8 cellular contexts compared by ENCODE assay signal in the genomic region with DNA sequence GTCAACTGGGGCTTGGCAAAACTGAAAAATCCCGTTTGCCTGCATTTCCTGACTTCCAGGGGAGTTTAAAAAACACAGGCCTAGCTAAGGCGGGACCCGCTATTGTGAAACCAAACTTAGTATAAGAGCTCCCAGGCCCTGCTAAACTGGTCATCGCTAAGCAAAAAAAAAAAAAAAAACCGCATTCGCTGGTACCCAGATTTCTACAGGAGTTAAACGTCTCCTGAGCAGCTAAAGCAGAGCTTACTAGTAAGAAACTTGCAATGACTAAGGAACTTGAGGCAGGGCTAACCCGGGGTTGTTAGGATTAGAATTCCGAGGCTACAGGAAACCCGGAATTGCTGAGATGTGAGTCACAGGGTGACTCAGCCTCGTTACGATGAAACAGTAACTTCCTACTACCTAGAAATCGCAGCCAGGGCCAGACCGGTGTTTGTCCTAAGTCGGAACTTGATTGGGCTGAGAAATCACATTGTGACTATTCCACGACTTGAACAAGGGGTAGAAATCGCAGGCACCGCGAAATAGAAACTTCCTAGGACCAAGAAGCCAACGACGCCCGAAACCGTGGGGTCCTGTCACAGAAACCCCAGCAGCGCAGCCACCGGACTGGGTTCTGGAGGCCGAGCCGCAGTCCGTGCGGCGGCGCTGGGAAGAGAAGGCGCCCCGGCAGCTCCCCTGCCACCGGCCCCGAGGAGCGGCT.
DNase-seq lines count a peak whose midpoint lies in the region; ATAC-seq, FAIRE-seq and TF ChIP-seq lines count a peak whose summit lies in the region.

No MANE protein-coding gene starts in this region.

- peak overlapping the region; percentile 98 for H3K27ac Mint-ChIP-seq in activated T-cell treated with anti-CD3 and anti-CD28 coated beads, Interleukin-2, amount 50 U/mL, for 72 hours

- peaks cover 7 to 8% of the 10 kb centered on the region in 2 donors for H3K36me3 Mint-ChIP-seq in activated T-cell treated with anti-CD3 and anti-CD28 coated beads, Interleukin-2, amount 50 U/mL, for 72 hours (ENCODE audit: insufficient read depth in 2 of 2)

- H3K27me3 Mint-ChIP-seq in activated T-cell treated with anti-CD3 and anti-CD28 coated beads, Interleukin-2, amount 50 U/mL, for 72 hours (ENCODE audit: low read depth) = no peaks in the 10 kb centered on the region

- CTCF ChIA-PET in BJ (lab: Yijun Ruan, JAX) = interaction anchor here (1.1 to 4.5 kb wide), 4 partner anchors 39 to 118 kb away, joined by 3 to 18 read pairs (median 6); no protein-coding TSS in a partner anchor

- peak; percentile 98 for DNase-seq in BJ (ENCODE audit: low read depth)
- peak; percentile 19 for DNase-seq in GM19239 (ENCODE audit: insufficient read length, low spot score)
- peak; percentile 66 to 91 (median 71) for DNase-seq in Peyer's patch
- DNase-seq in activated T-cell treated with anti-CD3 and anti-CD28 coated beads, Interleukin-2, amount 50 U/mL, for 72 hours = peak; percentile 73 to 76
- peak; percentile 100 for DNase-seq in fibroblast of villous mesenchyme (ENCODE audit: low read depth)
- peak; percentile 52 for DNase-seq in pons (ENCODE audit: low spot score)

- peak overlapping the region; percentile 95 to 97 for H3K4me3 Mint-ChIP-seq in activated T-cell treated with anti-CD3 and anti-CD28 coated beads, Interleukin-2, amount 50 U/mL, for 72 hours

- H3K4me1 Mint-ChIP-seq in activated T-cell treated with anti-CD3 and anti-CD28 coated beads, Interleukin-2, amount 50 U/mL, for 72 hours (ENCODE audit: low read depth) = peaks cover 38% of the 10 kb centered on the region

- TF ChIP-seq POLR2A in Peyer's patch (IDR thresholded peaks at IDR 0.05) = peak in 1 of 2 donors; percentile 31

- peak; percentile 91 for FAIRE-seq in GM19239 (lab: Jason Lieb, UNC)

- WGBS in urinary bladder = 2% methylated on average over 36 of the region's 36 CpGs

- H3K4me1 ChIP-seq in Peyer's patch (peaks cover 0 to 34% (median 0%) of the 10 kb centered on the region in 4 donors), urinary bladder (ENCODE audit: insufficient read depth) (no peaks in the 10 kb centered on the region)

- H3K27ac ChIP-seq in Peyer's patch (peak overlapping the region; percentile 75 to 97 (median 95)), urinary bladder (ENCODE audit: low read depth) (peak overlapping the region; percentile 92)

- peaks cover 0 to 1% of the 10 kb centered on the region in 2 donors for H3K9me3 Mint-ChIP-seq in activated T-cell treated with anti-CD3 and anti-CD28 coated beads, Interleukin-2, amount 50 U/mL, for 72 hours

- H3K4me3 ChIP-seq in BJ (ENCODE audit: low read depth, low read length) = peak overlapping the region; percentile 38
- peak overlapping the region; percentile 49 to 72 (median 55) for H3K4me3 ChIP-seq in Peyer's patch
- H3K4me3 ChIP-seq in fibroblast of villous mesenchyme (ENCODE audit: low read depth, low read length) = peak overlapping the region; percentile 53
- peak overlapping the region; percentile 54 for H3K4me3 ChIP-seq in urinary bladder (ENCODE audit: low read depth, low read length)

- TF ChIP-seq CTCF in BJ (IDR thresholded peaks at IDR 0.05; ENCODE audit: insufficient read depth, low read depth, low read length) (no peak), Peyer's patch (IDR thresholded peaks at IDR 0.05) (no peak), fibroblast of villous mesenchyme (IDR thresholded peaks at IDR 0.05; ENCODE audit: insufficient read depth, low read depth, low read length) (no peak)

- ATAC-seq in HG03432 (IDR thresholded peaks at IDR 0.05; ENCODE audit: unreplicated experiment) = peak; percentile 49
- peak; percentile 63 to 71 for ATAC-seq in activated T-cell treated with anti-CD3 and anti-CD28 coated beads, Interleukin-2, amount 50 U/mL, for 72 hours (replicated peaks in 1 of 2)

- H3K36me3 ChIP-seq in BJ (ENCODE audit: control insufficient read depth, insufficient read depth, low read length) (no peaks in the 10 kb centered on the region), Peyer's patch (no peaks in the 10 kb centered on the region), urinary bladder (ENCODE audit: insufficient read depth) (no peaks in the 10 kb centered on the region)

- peaks cover 0 to 13% (median 0%) of the 10 kb centered on the region in 4 donors for H3K9me3 ChIP-seq in Peyer's patch

- POLR2A ChIA-PET in BJ (lab: Charles Lee) = no interaction called here

- H3K27me3 ChIP-seq in BJ (ENCODE audit: control insufficient read depth, insufficient read depth, low read length) (no peaks in the 10 kb centered on the region), Peyer's patch (peaks cover 0 to 49% of the 10 kb centered on the region in 2 donors)

Comparison
In these comparisons a context has a peak if more than half of its experiments do, and no peak if none do; other contexts are left out.
1. Peak in every context shown above with its lines: DNase-seq, ATAC-seq, H3K4me3 ChIP-seq and H3K27ac ChIP-seq.
2. DNase-seq: peak in every context shown above with its lines; median percentile 100 in fibroblast of villous mesenchyme; 98 in BJ; 74 in activated T-cell treated with anti-CD3 and anti-CD28 coated beads, Interleukin-2, amount 50 U/mL, for 72 hours; 71 in Peyer's patch; 52 in pons; 19 in GM19239.